In genomic region chr10:112361951-112362770, GRCh38 we compare ENCODE assay signal across 10 cellular contexts. TPM values are rescaled to one million over a fixed set of nuclear protein-coding genes. Genes with fewer than 3 reads are reported as not detected.
A peak's percentile ranks its signal among the peaks of the same experiment; 100 is the strongest.
DNase-seq lines count a peak whose midpoint lies in the region; ATAC-seq and TF ChIP-seq lines count a peak whose summit lies in the region.
"Had no signal": no experiment of that assay in that cellular context is flagged by ENCODE, and none has a peak within 500 bp of the region (broad histone marks: within the 10 kb centered on the region; RNA-seq: fewer than 3 reads in every experiment).

No MANE protein-coding gene starts in this region.

- H3K4me3 ChIP-seq in coronary artery = no peak overlapping the region
- no peak overlapping the region for H3K4me3 ChIP-seq in thyroid gland (replicated peaks in 1 of 3)

- H3K27me3 Mint-ChIP-seq in HFFc6 (ENCODE audit: insufficient read depth) = peaks cover 8% of the 10 kb centered on the region; the same call in 1 of the 2 replicates
- no peaks in the 10 kb centered on the region for H3K27me3 Mint-ChIP-seq in activated T-cell treated with anti-CD3 and anti-CD28 coated beads, Interleukin-2, amount 50 U/mL, for 4 hours (ENCODE audit: low read depth)

- peaks cover 48% of the 10 kb centered on the region for H3K4me1 Mint-ChIP-seq in HFFc6 (ENCODE audit: low read depth)
- no peaks in the 10 kb centered on the region for H3K4me1 Mint-ChIP-seq in activated T-cell treated with anti-CD3 and anti-CD28 coated beads, Interleukin-2, amount 50 U/mL, for 4 hours (ENCODE audit: low read depth)

- H3K36me3 Mint-ChIP-seq in HFFc6 (ENCODE audit: low read depth) = no peaks in the 10 kb centered on the region
- no peaks in the 10 kb centered on the region for H3K36me3 Mint-ChIP-seq in activated T-cell treated with anti-CD3 and anti-CD28 coated beads, Interleukin-2, amount 50 U/mL, for 4 hours (ENCODE audit: insufficient read depth)

- TF ChIP-seq CTCF in HFFc6 (IDR thresholded peaks at IDR 0.05) = peak; percentile 21; the same call in 1 of the 2 replicates
- TF ChIP-seq CTCF in coronary artery (IDR thresholded peaks at IDR 0.05) = no peak
- no peak for TF ChIP-seq CTCF in thyroid gland (IDR thresholded peaks at IDR 0.05)

- intact Hi-C loops in thyroid gland (cut with DNase I) = no loop called here

- peak; percentile 38 for ATAC-seq in left lobe of liver
- ATAC-seq in activated T-cell treated with anti-CD3 and anti-CD28 coated beads, Interleukin-2, amount 50 U/mL, for 4 hours = no peak
- ATAC-seq: activated CD8-positive, alpha-beta T cell treated with anti-CD3 and anti-CD28 coated beads, Interleukin-2, amount 10 ng/mL, durations not matched to agents 7 days and 5 days had no signal

- H3K4me3 Mint-ChIP-seq in HFFc6 = peak overlapping the region; percentile 24; the same call in 1 of the 2 replicates
- no peak overlapping the region for H3K4me3 Mint-ChIP-seq in activated T-cell treated with anti-CD3 and anti-CD28 coated beads, Interleukin-2, amount 50 U/mL, for 4 hours
- H3K4me3 Mint-ChIP-seq: activated CD8-positive, alpha-beta T cell treated with anti-CD3 and anti-CD28 coated beads, Interleukin-2, amount 10 ng/mL, durations not matched to agents 7 days and 5 days had no signal

- no peak for TF ChIP-seq POLR2A in thyroid gland (IDR thresholded peaks at IDR 0.05)

- H3K4me1 ChIP-seq in thyroid gland = peaks cover 4 to 8% of the 10 kb centered on the region in 2 donors
- H3K4me1 ChIP-seq: parathyroid adenoma had no signal

- 48 to 53% methylated on average over 6 of the region's 6 CpGs for WGBS in thyroid gland, 2 donors

- no peaks in the 10 kb centered on the region for H3K9me3 Mint-ChIP-seq in HFFc6
- no peaks in the 10 kb centered on the region for H3K9me3 Mint-ChIP-seq in activated T-cell treated with anti-CD3 and anti-CD28 coated beads, Interleukin-2, amount 50 U/mL, for 4 hours

- peak; percentile 28 for DNase-seq in HFFc6
- DNase-seq in coronary artery (ENCODE audit: low spot score) = peak; percentile 76
- DNase-seq in left lobe of liver (ENCODE audit: low spot score) = peak; percentile 57
- DNase-seq in thyroid gland = peak; percentile 44 to 51
- no peak for DNase-seq in activated T-cell treated with anti-CD3 and anti-CD28 coated beads, Interleukin-2, amount 50 U/mL, for 4 hours
- DNase-seq in DMS79 treated with DMSO at 0.1 percent for 48 hours (lab: John Stamatoyannopoulos, UW) = no peak
- no peak for DNase-seq in amniotic stem cell (lab: John Stamatoyannopoulos, UW)
- no peak for DNase-seq in DMS153 treated with DMSO at 0.1 percent for 48 hours (lab: John Stamatoyannopoulos, UW; ENCODE audit: unreplicated experiment)
- DNase-seq: activated CD8-positive, alpha-beta T cell treated with anti-CD3 and anti-CD28 coated beads, Interleukin-2, amount 10 ng/mL, durations not matched to agents 7 days and 5 days had no signal

- H3K27ac ChIP-seq in coronary artery = peak overlapping the region in 1 of 2 donors; percentile 73
- H3K27ac ChIP-seq in thyroid gland = peak overlapping the region in 1 of 3 donors; percentile 27

- H3K36me3 ChIP-seq in thyroid gland = no peaks in the 10 kb centered on the region

- H3K9me3 ChIP-seq in thyroid gland = no peaks in the 10 kb centered on the region

- peak overlapping the region; percentile 69; the same call in 1 of the 2 replicates for H3K27ac Mint-ChIP-seq in HFFc6
- H3K27ac Mint-ChIP-seq: activated CD8-positive, alpha-beta T cell treated with anti-CD3 and anti-CD28 coated beads, Interleukin-2, amount 10 ng/mL, durations not matched to agents 7 days and 5 days had no signal

- no peaks in the 10 kb centered on the region for H3K27me3 ChIP-seq in thyroid gland

RNA-seq across cellular contexts. Expression of gene ACSL5, which starts 11.8 kb away (rescaled TPM):
- total RNA-seq in HFFc6 (2021; fragmentation: NEBNext Ultra II Directional; extraction: Animal tissue kit (Norgen Biotek cat#: 25700)) = 1 to 10 TPM in 4 of 6 experiments, under 1 TPM in 2; 0.59 to 5.5 (median 4.9) TPM
- total RNA-seq in left lobe of liver (61.7 TPM), thyroid gland (10 to 100 TPM in 2 of 4 donors, 1 to 10 TPM in 2; 6.8 to 17.0 (median 10.0) TPM)
- total RNA-seq in activated T-cell treated with anti-CD3 and anti-CD28 coated beads, Interleukin-2, amount 50 U/mL, for 4 hours = 10 to 100 TPM; 33.4 to 41.2 (median 35.8) TPM

Comparison
In these comparisons a context has a peak if more than half of its experiments do, and no peak if none do; other contexts are left out.
1. DNase-seq: peak in HFFc6 (single experiment), coronary artery (single experiment), left lobe of liver (single experiment) and thyroid gland (2 of 2); none in activated T-cell treated with anti-CD3 and anti-CD28 coated beads, Interleukin-2, amount 50 U/mL, for 4 hours (single experiment), DMS79 treated with DMSO at 0.1 percent for 48 hours (single experiment), amniotic stem cell (single experiment) and DMS153 treated with DMSO at 0.1 percent for 48 hours (single experiment).